ENCODE assay signal across 8 cellular contexts in genomic region chr3:76107935-76108570, GRCh38.
DNase-seq lines count a peak whose midpoint lies in the region; ATAC-seq and TF ChIP-seq lines count a peak whose summit lies in the region.

No MANE protein-coding gene starts in this region.

- no peaks in the 10 kb centered on the region for H3K4me1 ChIP-seq in CD8-positive, alpha-beta memory T cell (ENCODE audit: insufficient read depth, low read length)

- H3K4me1 Mint-ChIP-seq in activated CD4-positive, alpha-beta memory T cell treated with anti-CD3 and anti-CD28 coated beads, Interleukin-2, amount 10 ng/mL, durations not matched to agents 7 days and 5 days, result no peaks in the 10 kb centered on the region
- no peaks in the 10 kb centered on the region for H3K4me1 Mint-ChIP-seq in CD8-positive, alpha-beta memory T cell

- peaks cover 4% of the 10 kb centered on the region for H3K9me3 Mint-ChIP-seq in activated CD4-positive, alpha-beta memory T cell treated with anti-CD3 and anti-CD28 coated beads, Interleukin-2, amount 10 ng/mL, durations not matched to agents 7 days and 5 days
- H3K9me3 Mint-ChIP-seq in CD8-positive, alpha-beta memory T cell, result peaks cover 0 to 21% (median 7%) of the 10 kb centered on the region in 5 donors

- H3K9me3 ChIP-seq in CD8-positive, alpha-beta memory T cell (ENCODE audit: low read length), result no peaks in the 10 kb centered on the region

- H3K4me3 Mint-ChIP-seq in activated CD4-positive, alpha-beta memory T cell treated with anti-CD3 and anti-CD28 coated beads, Interleukin-2, amount 10 ng/mL, durations not matched to agents 7 days and 5 days, result no peak overlapping the region
- no peak overlapping the region for H3K4me3 Mint-ChIP-seq in CD8-positive, alpha-beta memory T cell

- CTCF ChIA-PET in activated CD4-positive, alpha-beta memory T cell treated with anti-CD3 and anti-CD28 coated beads, Interleukin-2, amount 10 ng/mL, durations not matched to agents 7 days and 5 days (lab: Charles Lee), result interaction anchor here (0.6 kb wide), 1 partner anchor 385 kb away, joined by 3 read pairs; no protein-coding TSS in a partner anchor
- CTCF ChIA-PET in CD8-positive, alpha-beta memory T cell (lab: Charles Lee), result no interaction called here

- H3K36me3 Mint-ChIP-seq in activated CD4-positive, alpha-beta memory T cell treated with anti-CD3 and anti-CD28 coated beads, Interleukin-2, amount 10 ng/mL, durations not matched to agents 7 days and 5 days (ENCODE audit: low read depth), result no peaks in the 10 kb centered on the region
- no peaks in the 10 kb centered on the region for H3K36me3 Mint-ChIP-seq in CD8-positive, alpha-beta memory T cell

- POLR2A ChIA-PET in activated CD4-positive, alpha-beta memory T cell treated with anti-CD3 and anti-CD28 coated beads, Interleukin-2, amount 10 ng/mL, durations not matched to agents 7 days and 5 days (lab: Charles Lee), result no interaction called here
- POLR2A ChIA-PET in CD8-positive, alpha-beta memory T cell (lab: Charles Lee), result no interaction called here

- no peak overlapping the region for H3K4me3 ChIP-seq in GM12864 (ENCODE audit: low read depth, low read length)
- no peak overlapping the region for H3K4me3 ChIP-seq in CD8-positive, alpha-beta memory T cell (ENCODE audit: low read length)

- no peaks in the 10 kb centered on the region for H3K36me3 ChIP-seq in CD8-positive, alpha-beta memory T cell (ENCODE audit: insufficient read depth, low read length)

- ATAC-seq in HG03139 (IDR thresholded peaks at IDR 0.05; ENCODE audit: unreplicated experiment), result no peak

- no peaks in the 10 kb centered on the region for H3K27me3 ChIP-seq in CD8-positive, alpha-beta memory T cell (ENCODE audit: insufficient read depth, low read length, poor library complexity, severe bottlenecking)

- no peaks in the 10 kb centered on the region for H3K27me3 Mint-ChIP-seq in activated CD4-positive, alpha-beta memory T cell treated with anti-CD3 and anti-CD28 coated beads, Interleukin-2, amount 10 ng/mL, durations not matched to agents 7 days and 5 days
- H3K27me3 Mint-ChIP-seq in CD8-positive, alpha-beta memory T cell, result no peaks in the 10 kb centered on the region

- no peak for DNase-seq in GM12864 (ENCODE audit: low read depth)
- DNase-seq in HPDE6-E6E7 (ENCODE audit: extremely low spot score), result peak; percentile 2
- peak; percentile 51 for DNase-seq in SW480 (ENCODE audit: low spot score)
- peak; percentile 0 to 38 for DNase-seq in hippocampal formation (lab: John Stamatoyannopoulos, UW)
- DNase-seq in activated CD4-positive, alpha-beta memory T cell treated with anti-CD3 and anti-CD28 coated beads, Interleukin-2, amount 10 ng/mL, durations not matched to agents 7 days and 5 days, result no peak
- no peak for DNase-seq in cerebellar nuclear complex (lab: John Stamatoyannopoulos, UW)
- DNase-seq in CD8-positive, alpha-beta memory T cell, result no peak

- no peak overlapping the region for H3K27ac ChIP-seq in CD8-positive, alpha-beta memory T cell (ENCODE audit: low read depth, low read length)

- H3K27ac Mint-ChIP-seq in activated CD4-positive, alpha-beta memory T cell treated with anti-CD3 and anti-CD28 coated beads, Interleukin-2, amount 10 ng/mL, durations not matched to agents 7 days and 5 days, result no peak overlapping the region
- H3K27ac Mint-ChIP-seq in CD8-positive, alpha-beta memory T cell, result no peak overlapping the region

- TF ChIP-seq CTCF in GM12864 (IDR thresholded peaks at IDR 0.05; ENCODE audit: low read depth, low read length, missing control alignments), result peak; percentile 27

Comparison
In these comparisons a context has a peak if more than half of its experiments do, and no peak if none do; other contexts are left out.
1. DNase-seq: peak in HPDE6-E6E7 (single experiment), SW480 (single experiment) and hippocampal formation (2 of 2); none in GM12864 (single experiment), activated CD4-positive, alpha-beta memory T cell treated with anti-CD3 and anti-CD28 coated beads, Interleukin-2, amount 10 ng/mL, durations not matched to agents 7 days and 5 days (single experiment), cerebellar nuclear complex (0 of 2) and CD8-positive, alpha-beta memory T cell (0 of 5).